In genomic region chr5:176774216-176775171, GRCh38 we compare ENCODE assay signal across 2 cellular contexts.
A peak's percentile ranks its signal among the peaks of the same experiment; 100 is the strongest.
TF ChIP-seq lines count a peak whose summit lies in the region.

No MANE protein-coding gene starts in this region.

TF ChIP-seq in H1, 55 proteins besides CTCF, POLR2A, EP300 and RAD21:
- TF ChIP-seq SP1 (IDR thresholded peaks at IDR 0.05; ENCODE audit: low read depth, low read length) = 0 out of 2 replicates have a peak, but pooled peaks have one; percentile 9
- TF ChIP-seq CHD1 (IDR thresholded peaks at IDR 0.05; ENCODE audit: low read depth, low read length) = no peak
- peak; percentile 43; the same call in 1 of the 2 replicates for TF ChIP-seq MAFK (IDR thresholded peaks at IDR 0.05; ENCODE audit: low read depth, low read length)
- no peak for TF ChIP-seq ATF3 (IDR thresholded peaks at IDR 0.05; ENCODE audit: insufficient read depth, low read depth, low read length)
- TF ChIP-seq CHD2 (IDR thresholded peaks at IDR 0.05; ENCODE audit: low read length) = no peak
- TF ChIP-seq BACH1 (IDR thresholded peaks at IDR 0.05; ENCODE audit: low read length) = no peak
- no peak for TF ChIP-seq RFX5 (IDR thresholded peaks at IDR 0.05; ENCODE audit: borderline replicate concordance, low read depth, low read length)
- TF ChIP-seq CBX5 (IDR thresholded peaks at IDR 0.05; ENCODE audit: low read depth, low read length) = no peak
- TF ChIP-seq, protein P1, sequence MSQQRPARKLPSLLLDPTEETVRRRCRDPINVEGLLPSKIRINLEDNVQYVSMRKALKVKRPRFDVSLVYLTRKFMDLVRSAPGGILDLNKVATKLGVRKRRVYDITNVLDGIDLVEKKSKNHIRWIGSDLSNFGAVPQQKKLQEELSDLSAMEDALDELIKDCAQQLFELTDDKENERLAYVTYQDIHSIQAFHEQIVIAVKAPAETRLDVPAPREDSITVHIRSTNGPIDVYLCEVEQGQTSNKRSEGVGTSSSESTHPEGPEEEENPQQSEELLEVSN (IDR thresholded peaks at IDR 0.05) = peak; percentile 60
- TF ChIP-seq SIRT6 (IDR thresholded peaks at IDR 0.05; ENCODE audit: low read length) = no peak
- TF ChIP-seq SIN3A (conservative IDR thresholded peaks at IDR 0.05 in 1 of 2, IDR thresholded peaks at IDR 0.05 in 1 of 2; ENCODE audit: low read depth in 1 of 2, low read length in 2 of 2) = no peak
- peak; percentile 43; the same call in 1 of the 2 replicates for TF ChIP-seq MAX (IDR thresholded peaks at IDR 0.05)
- TF ChIP-seq, protein P2, sequence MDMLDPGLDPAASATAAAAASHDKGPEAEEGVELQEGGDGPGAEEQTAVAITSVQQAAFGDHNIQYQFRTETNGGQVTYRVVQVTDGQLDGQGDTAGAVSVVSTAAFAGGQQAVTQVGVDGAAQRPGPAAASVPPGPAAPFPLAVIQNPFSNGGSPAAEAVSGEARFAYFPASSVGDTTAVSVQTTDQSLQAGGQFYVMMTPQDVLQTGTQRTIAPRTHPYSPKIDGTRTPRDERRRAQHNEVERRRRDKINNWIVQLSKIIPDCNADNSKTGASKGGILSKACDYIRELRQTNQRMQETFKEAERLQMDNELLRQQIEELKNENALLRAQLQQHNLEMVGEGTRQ (IDR thresholded peaks at IDR 0.05; ENCODE audit: low read length) = no peak
- TF ChIP-seq ATF2 (IDR thresholded peaks at IDR 0.05; ENCODE audit: low read length) = 0 out of 2 replicates have a peak, but pooled peaks have one; percentile 16
- no peak for TF ChIP-seq PHF8 (conservative IDR thresholded peaks at IDR 0.05; ENCODE audit: low read depth, low read length)

TF ChIP-seq in HepG2, 621 proteins besides CTCF, POLR2A, EP300 and RAD21:
- TF ChIP-seq SIN3B (IDR thresholded peaks at IDR 0.05; ENCODE audit: low read length) (no peak), ELF1 (CRISPR knock-in tag; IDR thresholded peaks at IDR 0.05) (no peak), ZNF331 (CRISPR knock-in tag; IDR thresholded peaks at IDR 0.05) (no peak), CHD2 (IDR thresholded peaks at IDR 0.05; ENCODE audit: low read depth, low read length) (no peak), ZUFSP (CRISPR knock-in tag; IDR thresholded peaks at IDR 0.05; ENCODE audit: borderline replicate concordance) (no peak), ZNF326 (CRISPR knock-in tag; IDR thresholded peaks at IDR 0.05; ENCODE audit: borderline replicate concordance) (no peak), ZNF354B (CRISPR knock-in tag; IDR thresholded peaks at IDR 0.05) (no peak), NRL (CRISPR knock-in tag; IDR thresholded peaks at IDR 0.05; ENCODE audit: borderline replicate concordance) (no peak), ZNF687 (CRISPR knock-in tag; IDR thresholded peaks at IDR 0.05) (no peak)
